Comparison of ENCODE assay signal across 8 cellular contexts in the genomic region with DNA sequence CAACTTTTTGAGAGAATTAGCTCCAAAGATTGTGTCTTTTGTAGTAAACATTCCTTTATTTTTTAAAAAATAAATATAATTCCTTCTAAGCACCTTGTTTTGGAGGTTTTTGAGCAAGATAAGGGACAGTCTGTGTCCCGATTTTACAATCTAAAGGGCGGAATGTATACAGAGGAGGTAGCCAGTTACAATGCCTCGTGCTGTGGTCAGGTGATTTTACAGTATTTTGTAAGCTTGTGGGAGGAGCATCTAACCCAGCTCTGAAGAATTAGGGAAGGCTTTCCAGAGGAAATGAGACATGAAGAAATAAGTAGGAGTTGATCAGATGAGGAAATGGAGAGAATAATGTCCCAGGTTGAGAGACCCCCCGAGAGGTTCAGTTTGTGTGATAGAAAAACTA. TPM values are rescaled to one million over a fixed set of nuclear protein-coding genes. Genes with fewer than 3 reads are reported as not detected.
DNase-seq lines count a peak whose midpoint lies in the region; FAIRE-seq and TF ChIP-seq lines count a peak whose summit lies in the region.

No MANE protein-coding gene starts in this region.

- peaks cover 0 to 49% (median 10%) of the 10 kb centered on the region in 4 donors for H3K4me1 ChIP-seq in tibial nerve

- peak overlapping the region; percentile 84 to 97 (median 94) for H3K27ac ChIP-seq in tibial nerve

- H3K36me3 ChIP-seq in BJ (ENCODE audit: control insufficient read depth, insufficient read depth, low read length) (peaks cover 2% of the 10 kb centered on the region), kidney epithelial cell (ENCODE audit: control insufficient read depth, insufficient read depth, low read length) (no peaks in the 10 kb centered on the region), tibial nerve (no peaks in the 10 kb centered on the region)

- peak overlapping the region; percentile 93 for H3K4me3 ChIP-seq in BJ (ENCODE audit: low read depth, low read length)
- H3K4me3 ChIP-seq in Jurkat, Clone E6-1 (ENCODE audit: low read length), result peak overlapping the region; percentile 76
- peak overlapping the region; percentile 75 for H3K4me3 ChIP-seq in astrocyte of the cerebellum (ENCODE audit: low read depth, low read length)
- H3K4me3 ChIP-seq in kidney epithelial cell (ENCODE audit: low read depth, low read length), result peak overlapping the region; percentile 73
- peak overlapping the region; percentile 61 to 96 (median 88) for H3K4me3 ChIP-seq in tibial nerve

- CTCF ChIA-PET in BJ (lab: Yijun Ruan, JAX), result interaction anchor here (0.9 to 4.1 kb wide), 14 partner anchors 10 to 648 kb away, joined by 3 to 30 read pairs (median 6); partner anchors contain the start of gene NCOA7

- TF ChIP-seq EP300 in tibial nerve (IDR thresholded peaks at IDR 0.05), result peak in 1 of 2 donors; percentile 67

- no peaks in the 10 kb centered on the region for H3K27me3 ChIP-seq in BJ (ENCODE audit: control insufficient read depth, insufficient read depth, low read length)
- no peaks in the 10 kb centered on the region for H3K27me3 ChIP-seq in kidney epithelial cell (ENCODE audit: control insufficient read depth, insufficient read depth, low read length)
- H3K27me3 ChIP-seq in tibial nerve, result no peaks in the 10 kb centered on the region

- no peaks in the 10 kb centered on the region for H3K9me3 ChIP-seq in tibial nerve

- DNase-seq in BJ (ENCODE audit: low read depth) (no peak), astrocyte of the cerebellum (ENCODE audit: low read depth) (no peak), kidney epithelial cell (ENCODE audit: low read depth) (peak; percentile 35), tibial nerve (ENCODE audit: low spot score in 2 of 2) (peak in 1 of 2 donors; percentile 62), NCI-H2029 treated with DMSO at 0.1 percent for 48 hours (lab: John Stamatoyannopoulos, UW) (no peak), H54 (ENCODE audit: insufficient read length, low spot score) (no peak), UCSD-AML1 (lab: John Stamatoyannopoulos, UW; ENCODE audit: unreplicated experiment) (no peak)
- DNase-seq in Jurkat, Clone E6-1 (ENCODE audit: low read depth, low spot score), result no peak

- in situ Hi-C loops in astrocyte of the cerebellum (cut with HindIII; ENCODE audit: low sequenced_read_pairs), result loop anchor here (25.0 kb wide), 1 partner anchor 171 kb away; the partner anchor contains the start of gene NCOA7

- peak in 1 of 2 donors; percentile 15 for TF ChIP-seq POLR2A in tibial nerve (IDR thresholded peaks at IDR 0.05)
- no peak for TF ChIP-seq POLR2A in H54 (IDR thresholded peaks at IDR 0.05; ENCODE audit: low read depth, low read length)

- POLR2A ChIA-PET in BJ (lab: Charles Lee), result interaction anchor here (0.5 to 1.5 kb wide), 3 partner anchors 27 to 167 kb away, joined by 4 to 11 read pairs (median 6); partner anchors contain the start of gene NCOA7

- TF ChIP-seq CTCF in BJ (IDR thresholded peaks at IDR 0.05; ENCODE audit: insufficient read depth, low read depth, low read length), result no peak
- no peak for TF ChIP-seq CTCF in astrocyte of the cerebellum (IDR thresholded peaks at IDR 0.05; ENCODE audit: low read depth, low read length, missing control alignments)
- no peak for TF ChIP-seq CTCF in kidney epithelial cell (IDR thresholded peaks at IDR 0.05; ENCODE audit: insufficient read depth, low read length, poor library complexity, severe bottlenecking)
- no peak for TF ChIP-seq CTCF in tibial nerve (IDR thresholded peaks at IDR 0.05)

- FAIRE-seq in H54 (lab: Jason Lieb, UNC), result no peak

- WGBS in tibial nerve, 2 donors, result 37 to 39% methylated on average over 4 of the region's 4 CpGs

RNA-seq across cellular contexts. Expression of gene HINT3, which starts 1.3 kb away (rescaled TPM):
- 1.3 and 3.1 TPM in 2 replicates for polyA plus RNA-seq in BJ (2011; rRNA removed)
- polyA minus RNA-seq in BJ (2011; rRNA and poly(A)+ RNA removed), result 1.1 and 2.1 TPM in 2 replicates
- 8.6 TPM for polyA plus RNA-seq in Jurkat, Clone E6-1 (2012; ENCODE audit: insufficient read depth, insufficient read length)
- total RNA-seq in kidney epithelial cell (25.5 and 30.5 TPM in 2 replicates), tibial nerve (10 to 100 TPM; 19.8 to 27.8 (median 21.2) TPM)

RNA-seq across cellular contexts. Expression of gene TRMT11, which starts 28.5 kb away (rescaled TPM):
- polyA plus RNA-seq in BJ (2011; rRNA removed), result 10.1 and 19.0 TPM in 2 replicates
- 7.2 and 11.3 TPM in 2 replicates for polyA minus RNA-seq in BJ (2011; rRNA and poly(A)+ RNA removed)
- polyA plus RNA-seq in Jurkat, Clone E6-1 (2012; ENCODE audit: insufficient read depth, insufficient read length), result 8.7 TPM
- total RNA-seq in kidney epithelial cell (13.1 and 18.8 TPM in 2 replicates), tibial nerve (10 to 100 TPM; 29.7 to 40.8 (median 33.7) TPM)
